In the genomic region with DNA sequence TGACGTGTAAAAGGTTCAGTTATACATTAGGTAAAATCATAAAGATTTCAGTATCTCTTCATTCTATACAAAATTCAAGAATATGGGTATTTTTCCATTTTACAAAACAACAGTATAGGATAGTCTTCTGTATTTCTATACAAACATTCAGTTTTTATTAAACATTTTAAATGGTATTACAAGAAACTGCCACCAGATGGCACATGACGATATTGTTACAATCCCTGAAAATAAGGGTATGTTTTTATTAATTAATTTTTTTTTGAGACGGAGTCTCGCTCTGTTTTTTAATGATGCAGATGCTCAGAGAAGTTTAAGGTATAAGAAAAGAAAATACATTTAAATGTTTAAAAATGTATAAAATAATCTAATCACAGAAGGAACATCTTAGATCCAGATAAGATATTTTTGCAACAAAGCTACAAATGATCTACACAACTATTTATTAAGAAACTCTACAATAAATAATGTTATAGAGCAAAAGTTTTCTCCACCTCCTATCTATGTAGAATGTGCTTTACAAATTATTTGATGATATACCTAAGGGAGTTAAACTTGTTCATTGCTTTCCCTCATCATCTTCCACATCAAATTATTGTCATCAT, we compare ENCODE assay signal across 9 cellular contexts. TPM values are rescaled to one million over a fixed set of nuclear protein-coding genes. Genes with fewer than 3 reads are reported as not detected.
DNase-seq lines count a peak whose midpoint lies in the region; ATAC-seq and TF ChIP-seq lines count a peak whose summit lies in the region.
"Had no signal": no experiment of that assay in that cellular context is flagged by ENCODE, and none has a peak within 500 bp of the region (broad histone marks: within the 10 kb centered on the region; RNA-seq: fewer than 3 reads in every experiment).

No MANE protein-coding gene starts in this region.

- H3K36me3 Mint-ChIP-seq in HFFc6 (ENCODE audit: low read depth) (peaks cover 4% of the 10 kb centered on the region; the same call in 1 of the 2 replicates), endodermal cell (ENCODE audit: low read depth) (no peaks in the 10 kb centered on the region), nephron progenitor cell (ENCODE audit: low read depth) (peaks cover 4% of the 10 kb centered on the region)

- ATAC-seq in HG03354 (IDR thresholded peaks at IDR 0.05; ENCODE audit: poor library complexity, severe bottlenecking, unreplicated experiment) (no peak), GM18873 (IDR thresholded peaks at IDR 0.05; ENCODE audit: low FRiP score, unreplicated experiment) (no peak)

- no peak overlapping the region for H3K4me3 ChIP-seq in endodermal cell (ENCODE audit: low read length)
- H3K4me3 ChIP-seq: BLaER1 treated with 17β-estradiol and CSF1 and Interleukin-3, amounts not matched to agents 10 nM and 100 nM had no signal

- peaks cover 15% of the 10 kb centered on the region for H3K4me1 Mint-ChIP-seq in HFFc6 (ENCODE audit: low read depth)
- H3K4me1 Mint-ChIP-seq in endodermal cell: no peaks in the 10 kb centered on the region
- no peaks in the 10 kb centered on the region for H3K4me1 Mint-ChIP-seq in nephron progenitor cell

- H3K4me1 ChIP-seq in endodermal cell (ENCODE audit: control insufficient read depth, insufficient read depth, low read length): no peaks in the 10 kb centered on the region

- H3K4me3 Mint-ChIP-seq in HFFc6: no peak overlapping the region
- H3K4me3 Mint-ChIP-seq in endodermal cell: no peak overlapping the region
- H3K4me3 Mint-ChIP-seq in nephron progenitor cell: no peak overlapping the region

- H3K9me3 Mint-ChIP-seq in HFFc6 (no peaks in the 10 kb centered on the region), endodermal cell (peaks cover 3% of the 10 kb centered on the region), nephron progenitor cell (peaks cover 5% of the 10 kb centered on the region)

- no peak overlapping the region for H3K27ac ChIP-seq in endodermal cell (ENCODE audit: low read depth, low read length)
- H3K27ac ChIP-seq: BLaER1 treated with 17β-estradiol and CSF1 and Interleukin-3, amounts not matched to agents 10 nM and 100 nM had no signal

- no peaks in the 10 kb centered on the region for H3K27me3 Mint-ChIP-seq in HFFc6 (ENCODE audit: insufficient read depth)
- peaks cover 7% of the 10 kb centered on the region for H3K27me3 Mint-ChIP-seq in endodermal cell (ENCODE audit: insufficient read depth)
- peaks cover 6% of the 10 kb centered on the region for H3K27me3 Mint-ChIP-seq in nephron progenitor cell (ENCODE audit: low read depth, poor library complexity)

- no peak overlapping the region for H3K9ac ChIP-seq in endodermal cell (ENCODE audit: extremely low read depth, low read length, poor library complexity, severe bottlenecking)
- H3K9ac ChIP-seq: BLaER1 treated with 17β-estradiol and CSF1 and Interleukin-3, amounts not matched to agents 10 nM and 100 nM had no signal

- WGBS in endodermal cell (ENCODE audit: insufficient coverage in 1 of 2, insufficient read length in 1 of 2), 2 experiments: 38% methylated on average over 4 of the region's 4 CpGs; no CpG with 5 or more reads in 1 of the 2 experiments

- H3K27ac Mint-ChIP-seq in HFFc6 (no peak overlapping the region), endodermal cell (no peak overlapping the region), nephron progenitor cell (no peak overlapping the region)

- H3K9me3 ChIP-seq in endodermal cell (ENCODE audit: control insufficient read depth, low read length): no peaks in the 10 kb centered on the region
- H3K9me3 ChIP-seq: BLaER1 treated with 17β-estradiol and CSF1 and Interleukin-3, amounts not matched to agents 10 nM and 100 nM had no signal

- peaks cover 9% of the 10 kb centered on the region for H3K27me3 ChIP-seq in endodermal cell (ENCODE audit: control insufficient read depth, insufficient read depth, low read length, poor library complexity, severe bottlenecking)
- H3K27me3 ChIP-seq: BLaER1 treated with 17β-estradiol and CSF1 and Interleukin-3, amounts not matched to agents 10 nM and 100 nM had no signal

- peak; percentile 90 for TF ChIP-seq CTCF in HFFc6 (IDR thresholded peaks at IDR 0.05)
- peak; percentile 84 for TF ChIP-seq CTCF in endodermal cell (conservative IDR thresholded peaks at IDR 0.05)
- peak; percentile 63 for TF ChIP-seq CTCF in nephron progenitor cell (IDR thresholded peaks at IDR 0.05)

- DNase-seq in NCI-H1417 (lab: John Stamatoyannopoulos, UW): peak; percentile 19 to 68 (median 48)
- no peak for DNase-seq in NCI-H1417 treated with DMSO at 0.1 percent for 48 hours (lab: John Stamatoyannopoulos, UW)
- DNase-seq in HFFc6: peak; percentile 51
- DNase-seq in RKO (ENCODE audit: low spot score): peak; percentile 66
- no peak for DNase-seq in endodermal cell
- no peak for DNase-seq in nephron progenitor cell

- H3K36me3 ChIP-seq in endodermal cell (ENCODE audit: control insufficient read depth, insufficient read depth, low read length): no peaks in the 10 kb centered on the region

RNA-seq across cellular contexts. Expression of a gene that starts 23.5 kb away (rescaled TPM):
- 10 to 100 TPM in 3 of 6 experiments, 1 to 10 TPM in 3; 9.0 to 11.5 (median 10.0) TPM for total RNA-seq in HFFc6 (2021; fragmentation: NEBNext Ultra II Directional; extraction: Animal tissue kit (Norgen Biotek cat#: 25700))
- 10 to 100 TPM; 13.7 to 17.5 TPM for total RNA-seq in endodermal cell
- 19.4 TPM for polyA plus RNA-seq in endodermal cell (2013, experiment 1 of 2)
- polyA plus RNA-seq in endodermal cell (2013, experiment 2 of 2): 20.4 TPM

RNA-seq across cellular contexts. Expression of a gene that starts 35.7 kb away (rescaled TPM):
- 1 to 10 TPM in 4 of 6 experiments, under 1 TPM in 2; 0.71 to 1.3 (median 1.0) TPM for total RNA-seq in HFFc6 (2021; fragmentation: NEBNext Ultra II Directional; extraction: Animal tissue kit (Norgen Biotek cat#: 25700))
- not detected for total RNA-seq in endodermal cell
- not detected for polyA plus RNA-seq in endodermal cell (2013, experiment 1 of 2)
- polyA plus RNA-seq in endodermal cell (2013, experiment 2 of 2): 0.12 TPM

RNA-seq across cellular contexts. Expression of a gene that starts 51.6 kb away (rescaled TPM):
- under 1 TPM in 2 of 6 experiments, not detected in 4; 0.41 to 0.59 TPM for total RNA-seq in HFFc6 (2021; fragmentation: NEBNext Ultra II Directional; extraction: Animal tissue kit (Norgen Biotek cat#: 25700))
- total RNA-seq in endodermal cell: under 1 TPM in 1 of 2 donors, not detected in 1; 0.73 TPM
- polyA plus RNA-seq in endodermal cell (2013, experiment 1 of 2): 0.11 TPM
- polyA plus RNA-seq in endodermal cell (2013, experiment 2 of 2): 1.5 TPM

Comparison
In these comparisons a context has a peak if more than half of its experiments do, and no peak if none do; other contexts are left out.
1. DNase-seq: peak in NCI-H1417 (3 of 3), HFFc6 (single experiment) and RKO (single experiment); none in NCI-H1417 treated with DMSO at 0.1 percent for 48 hours (single experiment), endodermal cell (single experiment) and nephron progenitor cell (single experiment).
2. Peak in every context shown above with its lines, with median percentiles within 50 percentile points of each other: CTCF ChIP-seq.